ENCODE assay signal across 8 cellular contexts in the genomic region with DNA sequence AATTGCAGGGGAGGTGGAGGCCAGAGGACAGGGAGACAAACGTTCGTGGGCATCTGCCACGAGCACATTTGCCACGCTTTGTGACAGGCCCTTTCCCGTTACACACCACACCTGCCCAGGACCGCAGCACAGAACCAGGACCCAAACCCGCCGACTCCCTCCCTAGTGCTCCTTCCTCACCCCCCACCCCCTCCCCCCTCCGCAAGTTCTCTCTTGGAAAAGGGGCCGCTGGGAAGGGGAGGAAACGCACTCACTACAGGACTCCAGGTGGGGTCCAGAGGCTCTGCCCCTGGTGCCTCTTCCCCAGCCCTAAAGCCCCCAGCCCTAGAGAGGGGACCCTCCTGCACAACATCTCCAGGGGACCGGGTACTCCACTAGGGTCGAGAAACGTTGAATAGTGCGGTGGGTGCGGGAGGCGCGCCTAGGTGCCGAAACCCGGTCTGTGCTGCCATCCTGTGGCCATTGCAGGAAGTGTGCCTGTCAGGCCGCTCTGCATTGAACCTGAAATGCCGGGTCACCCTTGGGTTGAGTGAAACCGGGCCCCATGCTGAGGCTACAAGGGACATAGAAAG. TPM values are rescaled to one million over a fixed set of nuclear protein-coding genes. Genes with fewer than 3 reads are reported as not detected.
DNase-seq lines count a peak whose midpoint lies in the region; ATAC-seq lines count a peak whose summit lies in the region.

No MANE protein-coding gene starts in this region.

- no peaks in the 10 kb centered on the region for H3K79me1 ChIP-seq in mesenchymal stem cell (replicated peaks; ENCODE audit: low read length, poor library complexity, severe bottlenecking)

- peak; percentile 85 for DNase-seq in NCI-H82 (lab: John Stamatoyannopoulos, UW)
- peak; percentile 92 for DNase-seq in activated CD8-positive, alpha-beta T cell treated with anti-CD3 and anti-CD28 coated beads, Interleukin-2, amount 10 ng/mL, durations not matched to agents 7 days and 5 days
- DNase-seq in effector memory CD4-positive, alpha-beta T cell: peak; percentile 67 to 79 (median 69)
- DNase-seq in mesenchymal stem cell: peak; percentile 79
- peak; percentile 86 for DNase-seq in stimulated activated CD8-positive, alpha-beta memory T cell treated with anti-CD3 and anti-CD28 coated beads, Interleukin-15, amount 100 ng/mL, for 1 hour (ENCODE audit: low read depth)

- POLR2A ChIA-PET in activated CD8-positive, alpha-beta T cell treated with anti-CD3 and anti-CD28 coated beads, Interleukin-2, amount 10 ng/mL, durations not matched to agents 7 days and 5 days (lab: Charles Lee): interaction anchor here (0.9 to 6.1 kb wide), 6 partner anchors 9 to 1701 kb away, joined by 3 to 108 read pairs (median 9); partner anchors contain the start of gene EIF1

- H3K9me3 Mint-ChIP-seq in activated CD8-positive, alpha-beta T cell treated with anti-CD3 and anti-CD28 coated beads, Interleukin-2, amount 10 ng/mL, durations not matched to agents 7 days and 5 days (ENCODE audit: insufficient read depth): no peaks in the 10 kb centered on the region

- no peaks in the 10 kb centered on the region for H3K79me2 ChIP-seq in ACC112 (ENCODE audit: control insufficient read depth, insufficient read depth, low read length, unreplicated experiment)

- H3K27ac Mint-ChIP-seq in activated CD8-positive, alpha-beta T cell treated with anti-CD3 and anti-CD28 coated beads, Interleukin-2, amount 10 ng/mL, durations not matched to agents 7 days and 5 days: peak overlapping the region; percentile 93

- no peak overlapping the region for H2BK5ac ChIP-seq in mesenchymal stem cell (ENCODE audit: low read depth, low read length, poor library complexity, severe bottlenecking)

- H4K8ac ChIP-seq in mesenchymal stem cell (ENCODE audit: low read length): peak overlapping the region; percentile 97

- H2BK120ac ChIP-seq in mesenchymal stem cell (ENCODE audit: low read depth, low read length): no peak overlapping the region

- no peak overlapping the region for H3K23ac ChIP-seq in mesenchymal stem cell (ENCODE audit: low read length in 2 of 2)

- ATAC-seq in GM18520 (IDR thresholded peaks at IDR 0.05; ENCODE audit: unreplicated experiment) (peak; percentile 42), HG03520 (IDR thresholded peaks at IDR 0.05; ENCODE audit: unreplicated experiment) (peak; percentile 51)
- peak; percentile 66 for ATAC-seq in activated CD8-positive, alpha-beta T cell treated with anti-CD3 and anti-CD28 coated beads, Interleukin-2, amount 10 ng/mL, durations not matched to agents 7 days and 5 days

- peaks cover 6% of the 10 kb centered on the region for H3K4me1 ChIP-seq in ACC112 (ENCODE audit: control insufficient read depth, insufficient read depth, low read length, unreplicated experiment)
- H3K4me1 ChIP-seq in effector memory CD4-positive, alpha-beta T cell (ENCODE audit: control insufficient read depth, insufficient read depth, low read length, poor library complexity, severe bottlenecking): peaks cover 18% of the 10 kb centered on the region
- H3K4me1 ChIP-seq in mesenchymal stem cell (ENCODE audit: control insufficient read depth, insufficient read depth, low read depth, low read length): peaks cover 37% of the 10 kb centered on the region

- H2BK12ac ChIP-seq in mesenchymal stem cell (ENCODE audit: low read length in 2 of 2): peak overlapping the region in 1 of 2 experiments; percentile 89

- CTCF ChIA-PET in activated CD8-positive, alpha-beta T cell treated with anti-CD3 and anti-CD28 coated beads, Interleukin-2, amount 10 ng/mL, durations not matched to agents 7 days and 5 days (lab: Charles Lee): interaction anchor here (0.6 to 12.5 kb wide), 15 partner anchors 12 to 864 kb away, joined by 3 to 399 read pairs (median 4); partner anchors contain the start of gene EIF1

- H2AFZ ChIP-seq in ACC112 (ENCODE audit: low read length, unreplicated experiment) (peak overlapping the region; percentile 87), mesenchymal stem cell (ENCODE audit: low read depth, low read length) (peak overlapping the region; percentile 66)

- peak overlapping the region; percentile 66 for H2AK5ac ChIP-seq in mesenchymal stem cell (ENCODE audit: low read length, severe bottlenecking)

- H3K27ac ChIP-seq in ACC112 (ENCODE audit: low read depth, low read length): peak overlapping the region; percentile 81
- H3K27ac ChIP-seq in effector memory CD4-positive, alpha-beta T cell (ENCODE audit: insufficient read depth, low read length, poor library complexity, severe bottlenecking): peak overlapping the region; percentile 99
- H3K27ac ChIP-seq in mesenchymal stem cell (ENCODE audit: low read length, poor library complexity, severe bottlenecking): peak overlapping the region; percentile 95

- H3K18ac ChIP-seq in mesenchymal stem cell (ENCODE audit: low read depth in 1 of 2, low read length in 2 of 2): peak overlapping the region in 1 of 2 experiments; percentile 84

- no peaks in the 10 kb centered on the region for H3K9me3 ChIP-seq in effector memory CD4-positive, alpha-beta T cell (ENCODE audit: control insufficient read depth, low read length)
- H3K9me3 ChIP-seq in mesenchymal stem cell (ENCODE audit: control insufficient read depth, low read length): no peaks in the 10 kb centered on the region

- H3K36me3 Mint-ChIP-seq in activated CD8-positive, alpha-beta T cell treated with anti-CD3 and anti-CD28 coated beads, Interleukin-2, amount 10 ng/mL, durations not matched to agents 7 days and 5 days (ENCODE audit: low read depth): peaks cover 2% of the 10 kb centered on the region

- H3K4me1 Mint-ChIP-seq in activated CD8-positive, alpha-beta T cell treated with anti-CD3 and anti-CD28 coated beads, Interleukin-2, amount 10 ng/mL, durations not matched to agents 7 days and 5 days (ENCODE audit: low read depth): peaks cover 38% of the 10 kb centered on the region

- peak overlapping the region; percentile 64 for H4K91ac ChIP-seq in mesenchymal stem cell (ENCODE audit: low read length)

- H3K4me3 ChIP-seq in ACC112 (ENCODE audit: low read depth, low read length) (peak overlapping the region; percentile 77), mesenchymal stem cell (ENCODE audit: insufficient read depth in 1 of 2, low read depth in 1 of 2, low read length in 2 of 2) (peak overlapping the region; percentile 43 to 72)
- peak overlapping the region; percentile 63 for H3K4me3 ChIP-seq in effector memory CD4-positive, alpha-beta T cell (ENCODE audit: insufficient read depth, low read depth, low read length, poor library complexity, severe bottlenecking)

- no peak overlapping the region for H3K14ac ChIP-seq in mesenchymal stem cell (ENCODE audit: low read length in 2 of 2)

- peaks cover 17% of the 10 kb centered on the region for H3K27me3 Mint-ChIP-seq in activated CD8-positive, alpha-beta T cell treated with anti-CD3 and anti-CD28 coated beads, Interleukin-2, amount 10 ng/mL, durations not matched to agents 7 days and 5 days (ENCODE audit: low read depth)

- H3K4me2 ChIP-seq in mesenchymal stem cell (ENCODE audit: low read length, poor library complexity, severe bottlenecking): peak overlapping the region; percentile 72

- H3K27me3 ChIP-seq in ACC112 (ENCODE audit: insufficient read depth, low read length) (no peaks in the 10 kb centered on the region), mesenchymal stem cell (ENCODE audit: control insufficient read depth in 1 of 2, insufficient read depth in 1 of 2, low read length in 2 of 2) (no peaks in the 10 kb centered on the region)
- no peaks in the 10 kb centered on the region for H3K27me3 ChIP-seq in effector memory CD4-positive, alpha-beta T cell (replicated peaks; ENCODE audit: control insufficient read depth, insufficient read depth, low read length, poor library complexity, severe bottlenecking)

- H3K9ac ChIP-seq in mesenchymal stem cell (ENCODE audit: low read length): peak overlapping the region; percentile 80

- H3K4me3 Mint-ChIP-seq in activated CD8-positive, alpha-beta T cell treated with anti-CD3 and anti-CD28 coated beads, Interleukin-2, amount 10 ng/mL, durations not matched to agents 7 days and 5 days: peak overlapping the region; percentile 82

- H3K36me3 ChIP-seq in ACC112 (ENCODE audit: insufficient read depth, low read length): no peaks in the 10 kb centered on the region
- no peaks in the 10 kb centered on the region for H3K36me3 ChIP-seq in effector memory CD4-positive, alpha-beta T cell (ENCODE audit: control insufficient read depth, insufficient read depth, low read length)
- H3K36me3 ChIP-seq in mesenchymal stem cell (ENCODE audit: control insufficient read depth in 1 of 2, insufficient read depth in 2 of 2, low read depth in 1 of 2, low read length in 2 of 2): no peaks in the 10 kb centered on the region

- H3K4ac ChIP-seq in mesenchymal stem cell (ENCODE audit: low read depth in 1 of 2, low read length in 2 of 2): peak overlapping the region; percentile 33 to 55

- 3% methylated on average over 20 of the region's 23 CpGs for WGBS in mesenchymal stem cell

- no peak overlapping the region for H2BK15ac ChIP-seq in mesenchymal stem cell (ENCODE audit: low read depth, poor library complexity, severe bottlenecking)

RNA-seq across cellular contexts. Expression of gene EIF1, which starts 21.9 kb away (rescaled TPM):
- 100 to 1,000 TPM; 661 to 670 TPM for total RNA-seq in activated CD8-positive, alpha-beta T cell treated with anti-CD3 and anti-CD28 coated beads, Interleukin-2, amount 10 ng/mL, durations not matched to agents 7 days and 5 days
- 1,039 TPM for polyA plus RNA-seq in mesenchymal stem cell (2013, experiment 1 of 2)
- 1,049 TPM for polyA plus RNA-seq in mesenchymal stem cell (2013, experiment 2 of 2)

RNA-seq across cellular contexts. Expression of gene KRT17, which starts 42.4 kb away (rescaled TPM):
- not detected for total RNA-seq in activated CD8-positive, alpha-beta T cell treated with anti-CD3 and anti-CD28 coated beads, Interleukin-2, amount 10 ng/mL, durations not matched to agents 7 days and 5 days
- 0.10 TPM for polyA plus RNA-seq in mesenchymal stem cell (2013, experiment 1 of 2)
- polyA plus RNA-seq in mesenchymal stem cell (2013, experiment 2 of 2): not detected

RNA-seq across cellular contexts. Expression of gene GAST, which starts 45.3 kb away (rescaled TPM):
- total RNA-seq in activated CD8-positive, alpha-beta T cell treated with anti-CD3 and anti-CD28 coated beads, Interleukin-2, amount 10 ng/mL, durations not matched to agents 7 days and 5 days: not detected
- not detected for polyA plus RNA-seq in mesenchymal stem cell (2013, experiment 1 of 2)
- polyA plus RNA-seq in mesenchymal stem cell (2013, experiment 2 of 2): not detected

RNA-seq across cellular contexts. Expression of gene KRT16, which starts 54.2 kb away (rescaled TPM):
- total RNA-seq in activated CD8-positive, alpha-beta T cell treated with anti-CD3 and anti-CD28 coated beads, Interleukin-2, amount 10 ng/mL, durations not matched to agents 7 days and 5 days: not detected
- polyA plus RNA-seq in mesenchymal stem cell (2013, experiment 1 of 2): not detected
- not detected for polyA plus RNA-seq in mesenchymal stem cell (2013, experiment 2 of 2)

Comparison
In these comparisons a context has a peak if more than half of its experiments do, and no peak if none do; other contexts are left out.
1. Peak in every context shown above with its lines: DNase-seq, ATAC-seq, H3K4me3 ChIP-seq and H3K27ac ChIP-seq.